ENCODE assay signal across 1 cellular context in genomic region chr7:151083824-151084160, GRCh38.
TF ChIP-seq lines count a peak whose summit lies in the region.

No MANE protein-coding gene starts in this region.

TF ChIP-seq in SK-N-SH treated with all-trans-retinoic acid at 6 μM for 48 hours, 23 proteins besides CTCF, POLR2A, EP300 and RAD21 (continued from another document):
- TF ChIP-seq PATZ1 (CRISPR knock-in tag; IDR thresholded peaks at IDR 0.05; ENCODE audit: borderline replicate concordance) = no peak
- TF ChIP-seq ZNF8 (CRISPR knock-in tag; IDR thresholded peaks at IDR 0.05) = no peak
- TF ChIP-seq PPARA (CRISPR knock-in tag; IDR thresholded peaks at IDR 0.05; ENCODE audit: borderline replicate concordance) = no peak
- no peak for TF ChIP-seq RARB (CRISPR knock-in tag; IDR thresholded peaks at IDR 0.05)
- TF ChIP-seq CSDC2 (CRISPR knock-in tag; IDR thresholded peaks at IDR 0.05) = no peak
- no peak for TF ChIP-seq BACH2 (CRISPR knock-in tag; IDR thresholded peaks at IDR 0.05; ENCODE audit: borderline replicate concordance)
- no peak for TF ChIP-seq ISL1 (CRISPR knock-in tag; IDR thresholded peaks at IDR 0.05)
- TF ChIP-seq GLIS3 (CRISPR knock-in tag; IDR thresholded peaks at IDR 0.05) = no peak
- TF ChIP-seq ZFP30 (CRISPR knock-in tag; IDR thresholded peaks at IDR 0.05) = no peak
- no peak for TF ChIP-seq TOX (CRISPR knock-in tag; IDR thresholded peaks at IDR 0.05; ENCODE audit: borderline replicate concordance)
- no peak for TF ChIP-seq CSRNP3 (CRISPR knock-in tag; IDR thresholded peaks at IDR 0.05)
- TF ChIP-seq ARNTL (CRISPR knock-in tag; IDR thresholded peaks at IDR 0.05; ENCODE audit: borderline replicate concordance, low read depth) = no peak
TF ChIP-seq in SK-N-SH treated with all-trans-retinoic acid at 6 μM for 48 hours: peak in this region for 0.
